22 cellular contexts compared by ENCODE assay signal in the genomic region with DNA sequence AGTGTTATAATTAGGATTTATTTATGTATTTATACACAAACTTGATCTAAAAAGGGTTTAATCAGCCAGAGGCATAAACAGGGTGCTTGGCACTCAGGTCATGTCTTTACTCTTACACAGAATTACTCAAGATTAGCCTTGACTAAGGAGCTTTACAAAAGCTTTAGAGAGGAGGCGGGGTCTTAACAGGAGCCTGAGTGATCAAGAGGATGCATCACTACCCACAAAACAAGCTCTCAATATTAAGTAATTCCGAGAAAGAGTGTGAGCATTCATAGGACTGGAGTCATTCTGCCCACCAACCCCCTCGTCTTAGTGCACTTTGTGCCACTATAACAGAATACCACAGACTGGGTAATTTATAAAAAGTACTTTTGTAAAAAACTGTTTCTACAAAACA.
"Had no signal": no experiment of that assay in that cellular context is flagged by ENCODE, and none has a peak within 500 bp of the region (broad histone marks: within the 10 kb centered on the region; RNA-seq: fewer than 3 reads in every experiment).

No MANE protein-coding gene starts in this region.

- ATAC-seq: Right ventricle myocardium inferior, SK-N-SH treated with all-trans-retinoic acid at 6 μM for 48 hours had no signal

- DNase-seq: KBM-7, MV-4-11, NCI-H1048, NCI-H1105, NCI-H1417 treated with DMSO at 0.1 percent for 48 hours, NCI-H146, NCI-H1694 treated with DMSO at 0.1 percent for 48 hours, NCI-H1930, NCI-H2081, NCI-H2107, NCI-H226, NCI-H446, NCI-H510A, NCI-H524 treated with DMSO at 0.1 percent for 48 hours, NCI-H69, OCI-M1, PC-9, Peyer's patch, SHP77 treated with DMSO at 0.1 percent for 48 hours, SJCRH30 had no signal
